11 cellular contexts compared by ENCODE assay signal in genomic region chr5:2093859-2094615, GRCh38.
DNase-seq lines count a peak whose midpoint lies in the region; ATAC-seq and TF ChIP-seq lines count a peak whose summit lies in the region.
"Had no signal": no experiment of that assay in that cellular context is flagged by ENCODE, and none has a peak within 500 bp of the region (broad histone marks: within the 10 kb centered on the region; RNA-seq: fewer than 3 reads in every experiment).

No MANE protein-coding gene starts in this region.

- H3K4me3 ChIP-seq in kidney epithelial cell (ENCODE audit: low read depth, low read length), result no peak overlapping the region

- no peaks in the 10 kb centered on the region for H3K27me3 ChIP-seq in kidney epithelial cell (ENCODE audit: control insufficient read depth, insufficient read depth, low read length)

- peak; percentile 13 for ATAC-seq in stimulated activated effector memory CD8-positive, alpha-beta T cell treated with anti-CD3 and anti-CD28 coated beads, Interleukin-12 subunit alpha, Interleukin-12 subunit beta, amount 100 ng/mL, for 72 hours
- ATAC-seq in GM18498 (IDR thresholded peaks at IDR 0.05; ENCODE audit: unreplicated experiment) (no peak), GM18511 (IDR thresholded peaks at IDR 0.05; ENCODE audit: unreplicated experiment) (no peak)

- peaks cover 11% of the 10 kb centered on the region for H3K4me1 Mint-ChIP-seq in chondrocyte (ENCODE audit: low read depth)
- H3K4me1 Mint-ChIP-seq in stimulated activated effector memory CD8-positive, alpha-beta T cell treated with anti-CD3 and anti-CD28 coated beads, Interleukin-12 subunit alpha, Interleukin-12 subunit beta, amount 100 ng/mL, for 72 hours, result no peaks in the 10 kb centered on the region
- H3K4me1 Mint-ChIP-seq: activated naive CD8-positive, alpha-beta T cell treated with anti-CD3 and anti-CD28 coated beads, Interleukin-2, amount 10 ng/mL, durations not matched to agents 7 days and 5 days had no signal

- H3K9me3 Mint-ChIP-seq in chondrocyte (ENCODE audit: low read depth), result peaks cover 3% of the 10 kb centered on the region
- H3K9me3 Mint-ChIP-seq in stimulated activated effector memory CD8-positive, alpha-beta T cell treated with anti-CD3 and anti-CD28 coated beads, Interleukin-12 subunit alpha, Interleukin-12 subunit beta, amount 100 ng/mL, for 72 hours, result peaks cover 2% of the 10 kb centered on the region
- H3K9me3 Mint-ChIP-seq: activated naive CD8-positive, alpha-beta T cell treated with anti-CD3 and anti-CD28 coated beads, Interleukin-2, amount 10 ng/mL, durations not matched to agents 7 days and 5 days had no signal

- H3K36me3 Mint-ChIP-seq in chondrocyte (ENCODE audit: low read depth), result no peaks in the 10 kb centered on the region
- no peaks in the 10 kb centered on the region for H3K36me3 Mint-ChIP-seq in stimulated activated effector memory CD8-positive, alpha-beta T cell treated with anti-CD3 and anti-CD28 coated beads, Interleukin-12 subunit alpha, Interleukin-12 subunit beta, amount 100 ng/mL, for 72 hours
- H3K36me3 Mint-ChIP-seq: activated naive CD8-positive, alpha-beta T cell treated with anti-CD3 and anti-CD28 coated beads, Interleukin-2, amount 10 ng/mL, durations not matched to agents 7 days and 5 days had no signal

- H3K36me3 ChIP-seq in kidney epithelial cell (ENCODE audit: control insufficient read depth, insufficient read depth, low read length), result no peaks in the 10 kb centered on the region

- H3K27me3 Mint-ChIP-seq in chondrocyte (ENCODE audit: low read depth), result no peaks in the 10 kb centered on the region
- H3K27me3 Mint-ChIP-seq: activated naive CD8-positive, alpha-beta T cell treated with anti-CD3 and anti-CD28 coated beads, Interleukin-2, amount 10 ng/mL, durations not matched to agents 7 days and 5 days had no signal

- TF ChIP-seq CTCF in chondrocyte (IDR thresholded peaks at IDR 0.05) (no peak), kidney epithelial cell (IDR thresholded peaks at IDR 0.05; ENCODE audit: insufficient read depth, low read length, poor library complexity, severe bottlenecking) (no peak)

- peak overlapping the region; percentile 94 for H3K27ac Mint-ChIP-seq in chondrocyte (ENCODE audit: unreplicated experiment)
- H3K27ac Mint-ChIP-seq in stimulated activated effector memory CD8-positive, alpha-beta T cell treated with anti-CD3 and anti-CD28 coated beads, Interleukin-12 subunit alpha, Interleukin-12 subunit beta, amount 100 ng/mL, for 72 hours, result no peak overlapping the region
- H3K27ac Mint-ChIP-seq: activated naive CD8-positive, alpha-beta T cell treated with anti-CD3 and anti-CD28 coated beads, Interleukin-2, amount 10 ng/mL, durations not matched to agents 7 days and 5 days had no signal

- no peak overlapping the region for H3K4me3 Mint-ChIP-seq in chondrocyte (ENCODE audit: unreplicated experiment)
- H3K4me3 Mint-ChIP-seq in stimulated activated effector memory CD8-positive, alpha-beta T cell treated with anti-CD3 and anti-CD28 coated beads, Interleukin-12 subunit alpha, Interleukin-12 subunit beta, amount 100 ng/mL, for 72 hours, result no peak overlapping the region
- H3K4me3 Mint-ChIP-seq: activated naive CD8-positive, alpha-beta T cell treated with anti-CD3 and anti-CD28 coated beads, Interleukin-2, amount 10 ng/mL, durations not matched to agents 7 days and 5 days had no signal

- DNase-seq in LoVo (ENCODE audit: low spot score) (peak; percentile 7), chondrocyte (ENCODE audit: low spot score) (no peak), kidney epithelial cell (ENCODE audit: low read depth) (peak; percentile 14), T-helper 2 cell (no peak), iPS-NIHi7 (ENCODE audit: extremely low spot score) (no peak)
- DNase-seq in stimulated activated effector memory CD8-positive, alpha-beta T cell treated with anti-CD3 and anti-CD28 coated beads, Interleukin-12 subunit alpha, Interleukin-12 subunit beta, amount 100 ng/mL, for 72 hours (ENCODE audit: low spot score in 2 of 2), result no peak
- DNase-seq: activated CD4-positive, alpha-beta T cell treated with anti-CD3 and anti-CD28 coated beads, Interleukin-2, amount 50 U/mL, for 48 hours; activated naive CD8-positive, alpha-beta T cell treated with anti-CD3 and anti-CD28 coated beads, Interleukin-2, amount 10 ng/mL, durations not matched to agents 7 days and 5 days; NCI-H524 had no signal

Comparison
In these comparisons a context has a peak if more than half of its experiments do, and no peak if none do; other contexts are left out.
1. DNase-seq: peak in LoVo (single experiment) and kidney epithelial cell (single experiment); none in chondrocyte (single experiment), stimulated activated effector memory CD8-positive, alpha-beta T cell treated with anti-CD3 and anti-CD28 coated beads, Interleukin-12 subunit alpha, Interleukin-12 subunit beta, amount 100 ng/mL, for 72 hours (0 of 2), T-helper 2 cell (0 of 5) and iPS-NIHi7 (single experiment).